In the genomic region with DNA sequence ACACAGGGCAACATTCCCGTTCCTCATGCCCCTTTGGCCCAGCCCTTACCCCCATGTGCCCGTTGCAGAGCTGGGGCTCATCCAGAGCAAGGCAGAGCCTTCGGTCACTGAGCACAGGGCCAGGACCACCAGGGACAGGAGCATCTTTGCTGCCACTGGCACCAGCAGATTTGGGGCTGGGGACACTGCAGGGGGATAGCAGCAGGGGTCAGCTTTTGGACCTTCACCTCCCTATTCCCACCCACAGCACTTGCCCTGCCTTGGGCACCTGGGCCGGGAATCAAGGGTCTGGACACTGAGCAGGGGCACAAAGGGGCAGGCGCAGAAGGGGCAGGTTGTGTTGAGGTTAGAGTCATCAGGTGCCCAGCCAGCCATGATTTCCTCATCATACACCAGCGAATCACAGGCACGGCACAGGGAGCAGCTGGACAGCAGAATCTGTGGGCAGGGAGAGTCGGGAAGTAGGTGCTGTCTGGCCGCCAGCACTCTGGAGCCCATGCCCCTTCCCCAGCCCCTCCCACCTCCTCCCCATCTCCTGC, we compare ENCODE assay signal across 19 cellular contexts.
"Had no signal": no experiment of that assay in that cellular context is flagged by ENCODE, and none has a peak within 500 bp of the region (broad histone marks: within the 10 kb centered on the region; RNA-seq: fewer than 3 reads in every experiment).

No MANE protein-coding gene starts in this region.

- ATAC-seq: activated T-cell treated with anti-CD3 and anti-CD28 coated beads, Interleukin-2, amount 50 U/mL, for 4 hours; psoas muscle; right cardiac atrium; T-cell had no signal

- H3K27me3 ChIP-seq: adrenal gland had no signal

- DNase-seq: activated B cell treated with CpG ODN at 0.5 μM for 24 hours; activated CD4-positive, alpha-beta memory T cell treated with anti-CD3 and anti-CD28 coated beads for 36 hours; activated CD4-positive, alpha-beta T cell treated with anti-CD3 and anti-CD28 coated beads for 4 hours; activated naive CD4-positive, alpha-beta T cell treated with anti-CD3 and anti-CD28 coated beads, Interleukin-2, amount 50 U/mL, for 16 hours; activated T-cell treated with anti-CD3 and anti-CD28 coated beads, Interleukin-2, amount 50 U/mL, for 4 hours; dermis blood vessel endothelial cell; erythroblast; foreskin melanocyte; glutamatergic neuron; hippocampal formation; left ventricle myocardium inferior; mammary epithelial cell; psoas muscle; stimulated activated CD4-positive, alpha-beta T cell treated with anti-CD3 and anti-CD28 coated beads, Interleukin-4, amount 100 ng/mL, for 1 hour; T-cell had no signal

- FAIRE-seq: keratinocyte had no signal

- H3K4me3 ChIP-seq: adrenal gland, left ventricle myocardium inferior, psoas muscle, skin epidermis had no signal

- H3K27ac ChIP-seq: adrenal gland, left ventricle myocardium inferior, psoas muscle had no signal

- H3K9me3 ChIP-seq: adrenal gland, left ventricle myocardium inferior, psoas muscle had no signal

- H3K4me1 ChIP-seq: adrenal gland, psoas muscle had no signal
